Comparison of ENCODE assay signal across 2 cellular contexts in genomic region chr16:76932541-76933211, GRCh38.
TF ChIP-seq lines count a peak whose summit lies in the region.

No MANE protein-coding gene starts in this region.

TF ChIP-seq in SK-N-SH, 30 proteins besides CTCF, POLR2A, EP300 and RAD21 (continued from another document):
- no peak for TF ChIP-seq ZBTB33 (IDR thresholded peaks at IDR 0.05; ENCODE audit: borderline replicate concordance, low read depth)
- TF ChIP-seq REST (IDR thresholded peaks at IDR 0.05; ENCODE audit: low read depth, low read length): no peak
TF ChIP-seq in SK-N-SH: peak in this region for 0.

TF ChIP-seq in SK-N-SH treated with all-trans-retinoic acid at 6 μM for 48 hours, 23 proteins besides CTCF, POLR2A, EP300 and RAD21 (continued from another document):
- no peak for TF ChIP-seq TSHZ2 (CRISPR knock-in tag; IDR thresholded peaks at IDR 0.05)
- no peak for TF ChIP-seq ZNF70 (CRISPR knock-in tag; IDR thresholded peaks at IDR 0.05)
- TF ChIP-seq SNAI2 (CRISPR knock-in tag; IDR thresholded peaks at IDR 0.05): no peak
- TF ChIP-seq GLIS3 (CRISPR knock-in tag; IDR thresholded peaks at IDR 0.05): no peak
- no peak for TF ChIP-seq CSRNP3 (CRISPR knock-in tag; IDR thresholded peaks at IDR 0.05)
- no peak for TF ChIP-seq PATZ1 (CRISPR knock-in tag; IDR thresholded peaks at IDR 0.05; ENCODE audit: borderline replicate concordance)
- no peak for TF ChIP-seq CSDC2 (CRISPR knock-in tag; IDR thresholded peaks at IDR 0.05)
- no peak for TF ChIP-seq ARNTL (CRISPR knock-in tag; IDR thresholded peaks at IDR 0.05; ENCODE audit: borderline replicate concordance, low read depth)
